In genomic region chr21:5329311-5329939, GRCh38 we compare ENCODE assay signal across 6 cellular contexts.
DNase-seq lines count a peak whose midpoint lies in the region; ATAC-seq and TF ChIP-seq lines count a peak whose summit lies in the region.
"Not testable (repeated sequence)": the region's sequence is repeated elsewhere in the genome, so short reads cannot be mapped to it uniquely, and the experiment has no call there.

No MANE protein-coding gene starts in this region.

- intact Hi-C loops in Right ventricle myocardium inferior (cut with DNase I); lower lobe of right lung (cut with DNase I); upper lobe of right lung (cut with DNase I): not testable (repeated sequence)

- H3K27ac Mint-ChIP-seq in T-helper 17 cell, result not testable (repeated sequence)

- not testable (repeated sequence) for H3K36me3 Mint-ChIP-seq in T-helper 17 cell (ENCODE audit: low read depth)

- not testable (repeated sequence) for H3K9me3 ChIP-seq in BE2C; T-helper 17 cell (ENCODE audit: control insufficient read depth, low read length, poor library complexity, severe bottlenecking); lower lobe of right lung; upper lobe of right lung

- H3K27me3 Mint-ChIP-seq in T-helper 17 cell, result not testable (repeated sequence)

- TF ChIP-seq CTCF in BE2C (IDR thresholded peaks at IDR 0.05; ENCODE audit: low read depth, low read length); lower lobe of right lung (IDR thresholded peaks at IDR 0.05); omental fat pad (IDR thresholded peaks at IDR 0.05); upper lobe of right lung (IDR thresholded peaks at IDR 0.05): not testable (repeated sequence)

- H3K4me1 Mint-ChIP-seq in T-helper 17 cell, result not testable (repeated sequence)

- not testable (repeated sequence) for H3K27me3 ChIP-seq in BE2C; lower lobe of right lung (ENCODE audit: low read depth); upper lobe of right lung

- DNase-seq in BE2C, result peak; percentile 1
- not testable (repeated sequence) for DNase-seq in T-helper 17 cell; Right ventricle myocardium inferior (ENCODE audit: missing footprints); lower lobe of right lung; omental fat pad (ENCODE audit: low spot score); upper lobe of right lung

- H3K36me3 ChIP-seq in BE2C, lower lobe of right lung, upper lobe of right lung: not testable (repeated sequence)

- not testable (repeated sequence) for H3K4me1 ChIP-seq in BE2C, lower lobe of right lung, upper lobe of right lung

- not testable (repeated sequence) for H3K4me3 Mint-ChIP-seq in T-helper 17 cell

- ATAC-seq in T-helper 17 cell (peak; percentile 23), Right ventricle myocardium inferior (peak; percentile 46), lower lobe of right lung (peak; percentile 47 to 72), omental fat pad (ENCODE audit: low FRiP score) (peak; percentile 54), upper lobe of right lung (peak; percentile 72)

- not testable (repeated sequence) for H3K27ac ChIP-seq in lower lobe of right lung, upper lobe of right lung

- not testable (repeated sequence) for H3K4me3 ChIP-seq in BE2C (ENCODE audit: low read depth, low read length); lower lobe of right lung; upper lobe of right lung
